1 cellular context compared by ENCODE assay signal in the genomic region with DNA sequence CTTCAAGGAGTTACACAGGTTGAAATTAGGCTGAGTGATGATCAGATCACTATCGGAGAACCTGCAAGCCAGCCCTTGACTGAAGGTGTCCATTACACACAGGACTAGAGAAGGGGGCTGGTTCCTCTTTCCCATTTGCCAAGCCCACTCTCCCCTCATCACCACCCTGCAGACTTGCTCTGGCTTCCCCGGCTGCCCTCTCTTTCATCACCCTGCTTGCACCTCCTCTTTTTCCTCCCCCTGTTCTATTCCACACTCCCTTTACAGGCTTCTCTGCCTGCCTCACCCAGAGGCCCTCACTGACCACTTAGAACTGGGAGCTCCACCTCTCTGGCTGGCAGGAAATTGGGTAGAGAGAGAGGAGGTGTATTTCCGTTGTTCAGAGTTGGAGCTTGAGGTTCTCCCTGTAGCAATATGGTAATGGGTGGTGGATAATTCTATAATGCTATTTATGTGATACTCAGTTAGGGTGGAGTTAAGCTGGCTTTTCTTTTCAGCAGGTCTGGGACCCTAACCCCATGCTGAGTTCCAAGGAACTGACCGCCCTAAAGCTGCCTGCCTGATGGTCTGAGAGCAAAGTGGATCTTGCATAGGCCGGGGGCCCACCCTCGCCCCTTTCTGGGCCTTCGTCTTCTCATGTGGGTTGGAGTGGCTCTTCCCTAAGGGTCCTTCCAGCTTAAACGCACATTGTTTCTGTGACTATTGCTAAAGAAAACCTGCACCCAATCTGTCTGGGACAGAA.
TF ChIP-seq lines count a peak whose summit lies in the region.

No MANE protein-coding gene starts in this region.

TF ChIP-seq in GM23338, 12 proteins besides CTCF, POLR2A, EP300 and RAD21:
- TF ChIP-seq, protein P1, sequence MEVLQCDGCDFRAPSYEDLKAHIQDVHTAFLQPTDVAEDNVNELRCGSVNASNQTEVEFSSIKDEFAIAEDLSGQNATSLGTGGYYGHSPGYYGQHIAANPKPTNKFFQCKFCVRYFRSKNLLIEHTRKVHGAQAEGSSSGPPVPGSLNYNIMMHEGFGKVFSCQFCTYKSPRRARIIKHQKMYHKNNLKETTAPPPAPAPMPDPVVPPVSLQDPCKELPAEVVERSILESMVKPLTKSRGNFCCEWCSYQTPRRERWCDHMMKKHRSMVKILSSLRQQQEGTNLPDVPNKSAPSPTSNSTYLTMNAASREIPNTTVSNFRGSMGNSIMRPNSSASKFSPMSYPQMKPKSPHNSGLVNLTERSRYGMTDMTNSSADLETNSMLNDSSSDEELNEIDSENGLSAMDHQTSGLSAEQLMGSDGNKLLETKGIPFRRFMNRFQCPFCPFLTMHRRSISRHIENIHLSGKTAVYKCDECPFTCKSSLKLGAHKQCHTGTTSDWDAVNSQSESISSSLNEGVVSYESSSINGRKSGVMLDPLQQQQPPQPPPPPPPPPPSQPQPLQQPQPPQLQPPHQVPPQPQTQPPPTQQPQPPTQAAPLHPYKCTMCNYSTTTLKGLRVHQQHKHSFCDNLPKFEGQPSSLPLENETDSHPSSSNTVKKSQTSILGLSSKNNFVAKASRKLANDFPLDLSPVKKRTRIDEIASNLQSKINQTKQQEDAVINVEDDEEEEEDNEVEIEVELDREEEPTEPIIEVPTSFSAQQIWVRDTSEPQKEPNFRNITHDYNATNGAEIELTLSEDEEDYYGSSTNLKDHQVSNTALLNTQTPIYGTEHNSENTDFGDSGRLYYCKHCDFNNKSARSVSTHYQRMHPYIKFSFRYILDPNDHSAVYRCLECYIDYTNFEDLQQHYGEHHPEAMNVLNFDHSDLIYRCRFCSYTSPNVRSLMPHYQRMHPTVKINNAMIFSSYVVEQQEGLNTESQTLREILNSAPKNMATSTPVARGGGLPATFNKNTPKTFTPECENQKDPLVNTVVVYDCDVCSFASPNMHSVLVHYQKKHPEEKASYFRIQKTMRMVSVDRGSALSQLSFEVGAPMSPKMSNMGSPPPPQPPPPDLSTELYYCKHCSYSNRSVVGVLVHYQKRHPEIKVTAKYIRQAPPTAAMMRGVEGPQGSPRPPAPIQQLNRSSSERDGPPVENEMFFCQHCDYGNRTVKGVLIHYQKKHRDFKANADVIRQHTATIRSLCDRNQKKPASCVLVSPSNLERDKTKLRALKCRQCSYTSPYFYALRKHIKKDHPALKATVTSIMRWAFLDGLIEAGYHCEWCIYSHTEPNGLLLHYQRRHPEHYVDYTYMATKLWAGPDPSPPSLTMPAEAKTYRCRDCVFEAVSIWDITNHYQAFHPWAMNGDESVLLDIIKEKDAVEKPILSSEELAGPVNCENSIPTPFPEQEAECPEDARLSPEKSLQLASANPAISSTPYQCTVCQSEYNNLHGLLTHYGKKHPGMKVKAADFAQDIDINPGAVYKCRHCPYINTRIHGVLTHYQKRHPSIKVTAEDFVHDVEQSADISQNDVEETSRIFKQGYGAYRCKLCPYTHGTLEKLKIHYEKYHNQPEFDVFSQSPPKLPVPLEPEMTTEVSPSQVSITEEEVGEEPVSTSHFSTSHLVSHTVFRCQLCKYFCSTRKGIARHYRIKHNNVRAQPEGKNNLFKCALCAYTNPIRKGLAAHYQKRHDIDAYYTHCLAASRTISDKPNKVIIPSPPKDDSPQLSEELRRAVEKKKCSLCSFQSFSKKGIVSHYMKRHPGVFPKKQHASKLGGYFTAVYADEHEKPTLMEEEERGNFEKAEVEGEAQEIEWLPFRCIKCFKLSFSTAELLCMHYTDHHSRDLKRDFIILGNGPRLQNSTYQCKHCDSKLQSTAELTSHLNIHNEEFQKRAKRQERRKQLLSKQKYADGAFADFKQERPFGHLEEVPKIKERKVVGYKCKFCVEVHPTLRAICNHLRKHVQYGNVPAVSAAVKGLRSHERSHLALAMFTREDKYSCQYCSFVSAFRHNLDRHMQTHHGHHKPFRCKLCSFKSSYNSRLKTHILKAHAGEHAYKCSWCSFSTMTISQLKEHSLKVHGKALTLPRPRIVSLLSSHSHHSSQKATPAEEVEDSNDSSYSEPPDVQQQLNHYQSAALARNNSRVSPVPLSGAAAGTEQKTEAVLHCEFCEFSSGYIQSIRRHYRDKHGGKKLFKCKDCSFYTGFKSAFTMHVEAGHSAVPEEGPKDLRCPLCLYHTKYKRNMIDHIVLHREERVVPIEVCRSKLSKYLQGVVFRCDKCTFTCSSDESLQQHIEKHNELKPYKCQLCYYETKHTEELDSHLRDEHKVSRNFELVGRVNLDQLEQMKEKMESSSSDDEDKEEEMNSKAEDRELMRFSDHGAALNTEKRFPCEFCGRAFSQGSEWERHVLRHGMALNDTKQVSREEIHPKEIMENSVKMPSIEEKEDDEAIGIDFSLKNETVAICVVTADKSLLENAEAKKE (CRISPR knock-in tag; IDR thresholded peaks at IDR 0.05): no peak
- TF ChIP-seq ZNF114 (CRISPR knock-in tag; IDR thresholded peaks at IDR 0.05): no peak
- TF ChIP-seq NANOG (IDR thresholded peaks at IDR 0.05; ENCODE audit: borderline replicate concordance): no peak
- TF ChIP-seq STAT1 (IDR thresholded peaks at IDR 0.05; ENCODE audit: unreplicated experiment): no peak
- TF ChIP-seq JUNB (IDR thresholded peaks at IDR 0.05; ENCODE audit: unreplicated experiment): no peak
- TF ChIP-seq, protein P2, sequence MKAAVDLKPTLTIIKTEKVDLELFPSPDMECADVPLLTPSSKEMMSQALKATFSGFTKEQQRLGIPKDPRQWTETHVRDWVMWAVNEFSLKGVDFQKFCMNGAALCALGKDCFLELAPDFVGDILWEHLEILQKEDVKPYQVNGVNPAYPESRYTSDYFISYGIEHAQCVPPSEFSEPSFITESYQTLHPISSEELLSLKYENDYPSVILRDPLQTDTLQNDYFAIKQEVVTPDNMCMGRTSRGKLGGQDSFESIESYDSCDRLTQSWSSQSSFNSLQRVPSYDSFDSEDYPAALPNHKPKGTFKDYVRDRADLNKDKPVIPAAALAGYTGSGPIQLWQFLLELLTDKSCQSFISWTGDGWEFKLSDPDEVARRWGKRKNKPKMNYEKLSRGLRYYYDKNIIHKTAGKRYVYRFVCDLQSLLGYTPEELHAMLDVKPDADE (IDR thresholded peaks at IDR 0.05): no peak
- TF ChIP-seq EZH2phosphoT487 (IDR thresholded peaks at IDR 0.05; ENCODE audit: unreplicated experiment): no peak
- TF ChIP-seq ZNF331 (CRISPR knock-in tag; IDR thresholded peaks at IDR 0.05; ENCODE audit: low read depth): no peak
- TF ChIP-seq CREB1 (CRISPR knock-in tag; IDR thresholded peaks at IDR 0.05; ENCODE audit: low read depth): no peak
- no peak for TF ChIP-seq EZH2 (IDR thresholded peaks at IDR 0.05; ENCODE audit: low read depth, unreplicated experiment)
- TF ChIP-seq, protein P3, sequence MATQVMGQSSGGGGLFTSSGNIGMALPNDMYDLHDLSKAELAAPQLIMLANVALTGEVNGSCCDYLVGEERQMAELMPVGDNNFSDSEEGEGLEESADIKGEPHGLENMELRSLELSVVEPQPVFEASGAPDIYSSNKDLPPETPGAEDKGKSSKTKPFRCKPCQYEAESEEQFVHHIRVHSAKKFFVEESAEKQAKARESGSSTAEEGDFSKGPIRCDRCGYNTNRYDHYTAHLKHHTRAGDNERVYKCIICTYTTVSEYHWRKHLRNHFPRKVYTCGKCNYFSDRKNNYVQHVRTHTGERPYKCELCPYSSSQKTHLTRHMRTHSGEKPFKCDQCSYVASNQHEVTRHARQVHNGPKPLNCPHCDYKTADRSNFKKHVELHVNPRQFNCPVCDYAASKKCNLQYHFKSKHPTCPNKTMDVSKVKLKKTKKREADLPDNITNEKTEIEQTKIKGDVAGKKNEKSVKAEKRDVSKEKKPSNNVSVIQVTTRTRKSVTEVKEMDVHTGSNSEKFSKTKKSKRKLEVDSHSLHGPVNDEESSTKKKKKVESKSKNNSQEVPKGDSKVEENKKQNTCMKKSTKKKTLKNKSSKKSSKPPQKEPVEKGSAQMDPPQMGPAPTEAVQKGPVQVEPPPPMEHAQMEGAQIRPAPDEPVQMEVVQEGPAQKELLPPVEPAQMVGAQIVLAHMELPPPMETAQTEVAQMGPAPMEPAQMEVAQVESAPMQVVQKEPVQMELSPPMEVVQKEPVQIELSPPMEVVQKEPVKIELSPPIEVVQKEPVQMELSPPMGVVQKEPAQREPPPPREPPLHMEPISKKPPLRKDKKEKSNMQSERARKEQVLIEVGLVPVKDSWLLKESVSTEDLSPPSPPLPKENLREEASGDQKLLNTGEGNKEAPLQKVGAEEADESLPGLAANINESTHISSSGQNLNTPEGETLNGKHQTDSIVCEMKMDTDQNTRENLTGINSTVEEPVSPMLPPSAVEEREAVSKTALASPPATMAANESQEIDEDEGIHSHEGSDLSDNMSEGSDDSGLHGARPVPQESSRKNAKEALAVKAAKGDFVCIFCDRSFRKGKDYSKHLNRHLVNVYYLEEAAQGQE (IDR thresholded peaks at IDR 0.05; ENCODE audit: unreplicated experiment): no peak
- no peak for TF ChIP-seq POLR2AphosphoS5 (IDR thresholded peaks at IDR 0.05; ENCODE audit: low read depth)
TF ChIP-seq in GM23338: peak in this region for 0.
